ENCODE assay signal across 17 cellular contexts in the genomic region with DNA sequence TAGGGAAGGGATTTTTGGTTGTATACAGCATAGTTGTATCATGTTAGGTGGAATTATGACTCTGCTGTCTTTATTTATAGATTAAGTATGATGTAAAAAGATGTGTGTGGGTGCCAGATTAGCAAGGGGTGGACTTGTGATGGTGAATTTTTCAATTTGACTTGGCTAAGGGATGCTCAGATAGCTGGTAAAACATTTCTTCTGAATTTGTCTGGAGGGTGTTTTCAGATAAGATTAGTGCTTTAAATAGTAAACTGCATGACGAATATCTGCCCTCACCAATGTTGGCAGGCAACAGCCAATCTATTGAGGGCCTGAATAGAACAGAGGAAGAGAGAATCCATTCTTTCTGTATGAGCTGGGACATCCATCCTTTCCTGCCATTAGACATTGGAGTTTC.
DNase-seq lines count a peak whose midpoint lies in the region; ATAC-seq, FAIRE-seq and TF ChIP-seq lines count a peak whose summit lies in the region.
"Had no signal": no experiment of that assay in that cellular context is flagged by ENCODE, and none has a peak within 500 bp of the region (broad histone marks: within the 10 kb centered on the region; RNA-seq: fewer than 3 reads in every experiment).

No MANE protein-coding gene starts in this region.

- H3K9me3 ChIP-seq in K562 (replicated peaks; ENCODE audit: control insufficient read depth, insufficient read depth, low read depth, low read length), result no peaks in the 10 kb centered on the region
- H3K9me3 ChIP-seq in CD8-positive, alpha-beta T cell (ENCODE audit: low read length), result no peaks in the 10 kb centered on the region

- H3K9me3 Mint-ChIP-seq in activated T-cell treated with anti-CD3 and anti-CD28 coated beads, Interleukin-2, amount 50 U/mL, for 24 hours, result no peaks in the 10 kb centered on the region
- no peaks in the 10 kb centered on the region for H3K9me3 Mint-ChIP-seq in CD8-positive, alpha-beta T cell
- H3K9me3 Mint-ChIP-seq: HFFc6 had no signal

- H3K36me3 Mint-ChIP-seq in activated T-cell treated with anti-CD3 and anti-CD28 coated beads, Interleukin-2, amount 50 U/mL, for 24 hours (ENCODE audit: low read depth), result no peaks in the 10 kb centered on the region
- no peaks in the 10 kb centered on the region for H3K36me3 Mint-ChIP-seq in CD8-positive, alpha-beta T cell

- H3K4me1 Mint-ChIP-seq in activated T-cell treated with anti-CD3 and anti-CD28 coated beads, Interleukin-2, amount 50 U/mL, for 24 hours (ENCODE audit: low read depth), result peaks cover 41% of the 10 kb centered on the region
- peaks cover 6% of the 10 kb centered on the region for H3K4me1 Mint-ChIP-seq in CD8-positive, alpha-beta T cell (ENCODE audit: low read depth)

- TF ChIP-seq RAD21 in K562 (CRISPR knock-in tag; conservative IDR thresholded peaks at IDR 0.05 in 1 of 2, IDR thresholded peaks at IDR 0.05 in 1 of 2), result no peak

- H3K79me2 ChIP-seq in K562 (ENCODE audit: control insufficient read depth, insufficient read depth, low read length), result no peaks in the 10 kb centered on the region

- WGBS in K562 (ENCODE audit: insufficient coverage, low coverage, missing lambda C conversion rate), result 0% methylated on average over 1 of the region's 1 CpG

- BruUV-seq in K562 (replicated peaks; lab: Mats Ljungman, UMichigan), result no TSS peak

- POLR2A ChIA-PET in K562 (lab: Yijun Ruan, JAX), result interaction anchor here (0.5 to 1.0 kb wide), 2 partner anchors 11 to 282 kb away, joined by 3 read pairs; no protein-coding TSS in a partner anchor
- POLR2A ChIA-PET in CD8-positive, alpha-beta T cell (lab: Charles Lee), result interaction anchor here (0.6 to 0.7 kb wide), 2 partner anchors 20 to 634 kb away, joined by 3 to 4 read pairs; no protein-coding TSS in a partner anchor

- no peak; the same call in 1 of the 2 replicates for TF ChIP-seq EP300 in K562 (IDR thresholded peaks at IDR 0.05; ENCODE audit: low read length)

- CTCF ChIA-PET in K562 (lab: Yijun Ruan, JAX; ENCODE audit: low intra/inter-chr PET ratio), result no interaction called here
- CTCF ChIA-PET in CD8-positive, alpha-beta T cell (lab: Charles Lee), result interaction anchor here (0.9 to 1.6 kb wide), 2 partner anchors 11 to 52 kb away, joined by 3 to 5 read pairs; no protein-coding TSS in a partner anchor

- intact Hi-C loops in K562 (cut with micrococcal nuclease), result no loop called here
- intact Hi-C loops in CD8-positive, alpha-beta T cell (cut with DNase I, micrococcal nuclease), result no loop called here

- DNase-seq in activated T-cell treated with anti-CD3 and anti-CD28 coated beads, Interleukin-2, amount 50 U/mL, for 24 hours, result no peak
- DNase-seq in activated T-cell treated with anti-CD3 and anti-CD28 coated beads, Interleukin-2, amount 50 U/mL, for 48 hours, result no peak
- DNase-seq in RPMI7951 (ENCODE audit: low read depth) (peak; percentile 55), K562 (ENCODE audit: extremely low read depth in 1 of 4, low spot score in 3 of 4) (peak in 1 of 4 experiments; percentile 21), omental fat pad (ENCODE audit: low spot score) (no peak), pons (ENCODE audit: low spot score) (no peak), NCI-H2196 (lab: John Stamatoyannopoulos, UW; ENCODE audit: unreplicated experiment) (no peak)
- DNase-seq in CD8-positive, alpha-beta T cell, result no peak
- DNase-seq: COR-L47, HFFc6, KG1, NCI-H146, NCI-H2081, NCI-H510A treated with DMSO at 0.1 percent for 48 hours, SHP77 treated with DMSO at 0.1 percent for 48 hours had no signal

- no peaks in the 10 kb centered on the region for H3K36me3 ChIP-seq in K562 (ENCODE audit: control insufficient read depth, insufficient read depth, low read length)
- H3K36me3 ChIP-seq in CD8-positive, alpha-beta T cell (ENCODE audit: insufficient read depth, low read length), result no peaks in the 10 kb centered on the region

- no peak overlapping the region for H3K4me3 ChIP-seq in K562
- H3K4me3 ChIP-seq in CD8-positive, alpha-beta T cell (ENCODE audit: low read depth, low read length), result no peak overlapping the region

- peak overlapping the region; percentile 11 for H3K27ac Mint-ChIP-seq in activated T-cell treated with anti-CD3 and anti-CD28 coated beads, Interleukin-2, amount 50 U/mL, for 24 hours
- H3K27ac Mint-ChIP-seq in CD8-positive, alpha-beta T cell, result no peak overlapping the region
- H3K27ac Mint-ChIP-seq: HFFc6 had no signal

- peaks cover 0 to 3% of the 10 kb centered on the region in 2 experiments; a peak in 1 of 5 replicates for H3K4me1 ChIP-seq in K562 (replicated peaks in 1 of 2; ENCODE audit: control insufficient read depth in 2 of 2, insufficient read depth in 2 of 2, low read length in 2 of 2)
- peaks cover 5% of the 10 kb centered on the region for H3K4me1 ChIP-seq in CD8-positive, alpha-beta T cell (ENCODE audit: insufficient read depth, low read length)

- no peak overlapping the region for H3K4me2 ChIP-seq in K562 (ENCODE audit: insufficient read depth, low read length)

- H3K9me1 ChIP-seq in K562 (ENCODE audit: control insufficient read depth, insufficient read depth, low read length), result no peaks in the 10 kb centered on the region

- TF ChIP-seq CTCF in K562 (IDR thresholded peaks at IDR 0.05 in 2 of 3, conservative IDR thresholded peaks at IDR 0.05 in 1 of 3; ENCODE audit: insufficient read depth in 2 of 3, low read depth in 1 of 3, low read length in 3 of 3), result no peak
- TF ChIP-seq CTCF in omental fat pad (IDR thresholded peaks at IDR 0.05), result no peak
- TF ChIP-seq CTCF in CD8-positive, alpha-beta T cell (IDR thresholded peaks at IDR 0.05), result no peak

- H3K27me3 Mint-ChIP-seq in activated T-cell treated with anti-CD3 and anti-CD28 coated beads, Interleukin-2, amount 50 U/mL, for 24 hours, result peaks cover 7% of the 10 kb centered on the region
- H3K27me3 Mint-ChIP-seq in CD8-positive, alpha-beta T cell (ENCODE audit: low read depth), result peaks cover 2% of the 10 kb centered on the region

- H3K4me3 Mint-ChIP-seq in activated T-cell treated with anti-CD3 and anti-CD28 coated beads, Interleukin-2, amount 50 U/mL, for 24 hours, result no peak overlapping the region
- H3K4me3 Mint-ChIP-seq in CD8-positive, alpha-beta T cell, result no peak overlapping the region
- H3K4me3 Mint-ChIP-seq: HFFc6 had no signal

- no peak for FAIRE-seq in K562 (lab: Jason Lieb, UNC)
- FAIRE-seq: H54 had no signal

- H3K27ac ChIP-seq in K562 (ENCODE audit: extremely low read depth, low read depth, low read length), result no peak overlapping the region
- no peak overlapping the region for H3K27ac ChIP-seq in CD8-positive, alpha-beta T cell (ENCODE audit: low read depth, low read length)
- H3K27ac ChIP-seq: C4-2B had no signal

- no peaks in the 10 kb centered on the region for H4K20me1 ChIP-seq in K562 (replicated peaks; ENCODE audit: control insufficient read depth, insufficient read depth, low read length)

- H3K9ac ChIP-seq in K562 (ENCODE audit: insufficient read depth in 1 of 2, low read depth in 2 of 2, low read length in 2 of 2), result no peak overlapping the region

- in situ Hi-C loops in K562 (cut with MboI), result no loop called here

- H3K27me3 ChIP-seq in K562 (ENCODE audit: control insufficient read depth in 2 of 2, insufficient read depth in 2 of 2, low read length in 2 of 2), result peaks cover 10 to 11% of the 10 kb centered on the region in 2 experiments
- H3K27me3 ChIP-seq in CD8-positive, alpha-beta T cell (ENCODE audit: insufficient read depth, low read length), result no peaks in the 10 kb centered on the region

- TF ChIP-seq POLR2A in K562 (conservative IDR thresholded peaks at IDR 0.05), result no peak

- no peak overlapping the region for H2AFZ ChIP-seq in K562 (ENCODE audit: low read depth, low read length)

- ATAC-seq in K562 (no peak), omental fat pad (ENCODE audit: low FRiP score) (peak; percentile 22)
- no peak for ATAC-seq in CD8-positive, alpha-beta T cell

TF ChIP-seq in K562, 482 proteins besides CTCF, POLR2A, EP300 and RAD21 (continues in another document):
- TF ChIP-seq PTRF (tag; IDR thresholded peaks at IDR 0.05), result no peak
- no peak for TF ChIP-seq KDM5B (IDR thresholded peaks at IDR 0.05; ENCODE audit: insufficient replicate concordance, low read depth, low read length)
- peak; percentile 87 for TF ChIP-seq TCF3 (CRISPR knock-in tag; IDR thresholded peaks at IDR 0.05)
- TF ChIP-seq BCOR (IDR thresholded peaks at IDR 0.05), result no peak
- 0 out of 2 replicates have a peak, but pooled peaks have one; percentile 6 for TF ChIP-seq MAFG (tag; conservative IDR thresholded peaks at IDR 0.05)
- TF ChIP-seq, protein P1, sequence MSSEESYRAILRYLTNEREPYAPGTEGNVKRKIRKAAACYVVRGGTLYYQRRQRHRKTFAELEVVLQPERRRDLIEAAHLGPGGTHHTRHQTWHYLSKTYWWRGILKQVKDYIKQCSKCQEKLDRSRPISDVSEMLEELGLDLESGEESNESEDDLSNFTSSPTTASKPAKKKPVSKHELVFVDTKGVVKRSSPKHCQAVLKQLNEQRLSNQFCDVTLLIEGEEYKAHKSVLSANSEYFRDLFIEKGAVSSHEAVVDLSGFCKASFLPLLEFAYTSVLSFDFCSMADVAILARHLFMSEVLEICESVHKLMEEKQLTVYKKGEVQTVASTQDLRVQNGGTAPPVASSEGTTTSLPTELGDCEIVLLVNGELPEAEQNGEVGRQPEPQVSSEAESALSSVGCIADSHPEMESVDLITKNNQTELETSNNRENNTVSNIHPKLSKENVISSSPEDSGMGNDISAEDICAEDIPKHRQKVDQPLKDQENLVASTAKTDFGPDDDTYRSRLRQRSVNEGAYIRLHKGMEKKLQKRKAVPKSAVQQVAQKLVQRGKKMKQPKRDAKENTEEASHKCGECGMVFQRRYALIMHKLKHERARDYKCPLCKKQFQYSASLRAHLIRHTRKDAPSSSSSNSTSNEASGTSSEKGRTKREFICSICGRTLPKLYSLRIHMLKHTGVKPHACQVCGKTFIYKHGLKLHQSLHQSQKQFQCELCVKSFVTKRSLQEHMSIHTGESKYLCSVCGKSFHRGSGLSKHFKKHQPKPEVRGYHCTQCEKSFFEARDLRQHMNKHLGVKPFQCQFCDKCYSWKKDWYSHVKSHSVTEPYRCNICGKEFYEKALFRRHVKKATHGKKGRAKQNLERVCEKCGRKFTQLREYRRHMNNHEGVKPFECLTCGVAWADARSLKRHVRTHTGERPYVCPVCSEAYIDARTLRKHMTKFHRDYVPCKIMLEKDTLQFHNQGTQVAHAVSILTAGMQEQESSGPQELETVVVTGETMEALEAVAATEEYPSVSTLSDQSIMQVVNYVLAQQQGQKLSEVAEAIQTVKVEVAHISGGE (CRISPR knock-in tag; IDR thresholded peaks at IDR 0.05), result 0 out of 6 replicates have a peak, but pooled peaks of 1 of the 3 experiments have one; percentile 34
- peak; percentile 64 for TF ChIP-seq CBFA2T2 (conservative IDR thresholded peaks at IDR 0.05)
- TF ChIP-seq NCOR1 (IDR thresholded peaks at IDR 0.05), result peak; percentile 67
- 0 out of 2 replicates have a peak, but pooled peaks have one; percentile 29 for TF ChIP-seq FOXM1 (IDR thresholded peaks at IDR 0.05; ENCODE audit: low read depth)
- no peak for TF ChIP-seq FOXM1 (CRISPR knock-in tag; IDR thresholded peaks at IDR 0.05; ENCODE audit: low read depth)
- no peak for TF ChIP-seq XRCC3 (IDR thresholded peaks at IDR 0.05)
